Comparison of ENCODE assay signal across 1 cellular context in genomic region chr7:36506820-36507219, GRCh38.
TF ChIP-seq lines count a peak whose summit lies in the region.

No MANE protein-coding gene starts in this region.

TF ChIP-seq in H1, 55 proteins besides CTCF, POLR2A, EP300 and RAD21 (continued from another document):
- TF ChIP-seq SIX5 (IDR thresholded peaks at IDR 0.05; ENCODE audit: low read depth, low read length), result no peak
